In genomic region chr2:173090973-173091660, GRCh38 we compare ENCODE assay signal across 1 cellular context.
TF ChIP-seq lines count a peak whose summit lies in the region.

No MANE protein-coding gene starts in this region.

TF ChIP-seq in K562, 482 proteins besides CTCF, POLR2A, EP300 and RAD21 (continued from another document and continues in another):
- no peak for TF ChIP-seq ZNF407 (IDR thresholded peaks at IDR 0.05; ENCODE audit: low read depth)
- TF ChIP-seq MLLT1 (IDR thresholded peaks at IDR 0.05), result no peak
- no peak for TF ChIP-seq ARID4B (CRISPR knock-in tag; IDR thresholded peaks at IDR 0.05)
- no peak for TF ChIP-seq ZNF561 (CRISPR knock-in tag; conservative IDR thresholded peaks at IDR 0.05)
- no peak for TF ChIP-seq PHTF2 (CRISPR knock-in tag; IDR thresholded peaks at IDR 0.05)
- TF ChIP-seq ZNF184 (CRISPR knock-in tag; IDR thresholded peaks at IDR 0.05), result no peak
- no peak for TF ChIP-seq KDM2B (CRISPR knock-in tag; IDR thresholded peaks at IDR 0.05)
- no peak; the same call in 1 of the 2 replicates for TF ChIP-seq PHF8 (IDR thresholded peaks at IDR 0.05; ENCODE audit: borderline replicate concordance, low read length)
- TF ChIP-seq HLTF (IDR thresholded peaks at IDR 0.05), result no peak
- TF ChIP-seq ZNF592 (IDR thresholded peaks at IDR 0.05), result peak; percentile 73
- TF ChIP-seq MBD1 (CRISPR knock-in tag; IDR thresholded peaks at IDR 0.05), result no peak
- TF ChIP-seq RREB1 (CRISPR knock-in tag; IDR thresholded peaks at IDR 0.05), result no peak
- TF ChIP-seq RB1 (IDR thresholded peaks at IDR 0.05; ENCODE audit: low read depth), result no peak
- TF ChIP-seq LEF1 (IDR thresholded peaks at IDR 0.05), result peak; percentile 74
- no peak for TF ChIP-seq ZSCAN32 (CRISPR knock-in tag; IDR thresholded peaks at IDR 0.05)
- peak; percentile 53 for TF ChIP-seq SMARCC2 (IDR thresholded peaks at IDR 0.05; ENCODE audit: low read depth)
- no peak for TF ChIP-seq SREBF2 (CRISPR knock-in tag; IDR thresholded peaks at IDR 0.05)
- no peak for TF ChIP-seq THRA (IDR thresholded peaks at IDR 0.05)
- TF ChIP-seq POLR3A (IDR thresholded peaks at IDR 0.05; ENCODE audit: borderline replicate concordance, extremely low read depth, insufficient read depth, insufficient read length), result no peak
- TF ChIP-seq YY1 (IDR thresholded peaks at IDR 0.05; ENCODE audit: borderline replicate concordance in 1 of 3, control insufficient read depth in 1 of 3, extremely low read depth in 1 of 3, insufficient read depth in 3 of 3, insufficient read length in 1 of 3, insufficient replicate concordance in 2 of 3, low read depth in 1 of 3, low read length in 2 of 3), result no peak
- TF ChIP-seq MAFF (IDR thresholded peaks at IDR 0.05; ENCODE audit: low read length), result peak; percentile 100
- no peak for TF ChIP-seq IFI16 (CRISPR knock-in tag; IDR thresholded peaks at IDR 0.05)
- peak; percentile 53 for TF ChIP-seq MYC (IDR thresholded peaks at IDR 0.05; ENCODE audit: low read depth, low read length)
- TF ChIP-seq MYC (CRISPR knock-in tag; IDR thresholded peaks at IDR 0.05; ENCODE audit: borderline replicate concordance, low read depth), result no peak
